2 cellular contexts compared by ENCODE assay signal in the genomic region with DNA sequence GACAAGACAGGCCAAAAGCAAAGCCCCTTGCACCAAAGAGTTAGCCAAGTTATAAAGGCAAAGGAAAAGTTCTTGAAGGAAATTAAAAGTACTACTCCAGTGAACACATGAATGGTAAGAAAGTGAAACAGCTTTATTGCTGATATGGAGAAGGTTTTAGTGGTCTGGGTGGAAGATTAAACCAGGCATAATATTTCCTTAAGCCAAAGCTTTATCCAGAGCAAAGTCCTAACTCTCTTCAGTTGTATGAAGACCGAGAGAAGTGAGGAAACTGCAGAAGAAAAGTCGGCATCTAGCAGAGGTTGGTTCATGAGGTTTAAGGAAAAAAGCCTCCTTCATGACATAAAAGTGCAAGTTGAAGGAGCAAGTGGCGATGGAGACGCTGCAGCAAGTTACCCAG.
TF ChIP-seq lines count a peak whose summit lies in the region.

No MANE protein-coding gene starts in this region.

TF ChIP-seq in GM23338, 12 proteins besides CTCF, POLR2A, EP300 and RAD21 (continues in another document):
- TF ChIP-seq EZH2phosphoT487 (IDR thresholded peaks at IDR 0.05; ENCODE audit: unreplicated experiment) (no peak), ZNF331 (CRISPR knock-in tag; IDR thresholded peaks at IDR 0.05; ENCODE audit: low read depth) (no peak), ZNF114 (CRISPR knock-in tag; IDR thresholded peaks at IDR 0.05) (no peak), STAT1 (IDR thresholded peaks at IDR 0.05; ENCODE audit: unreplicated experiment) (no peak), POLR2AphosphoS5 (IDR thresholded peaks at IDR 0.05; ENCODE audit: low read depth) (no peak), JUNB (IDR thresholded peaks at IDR 0.05; ENCODE audit: unreplicated experiment) (no peak), CREB1 (CRISPR knock-in tag; IDR thresholded peaks at IDR 0.05; ENCODE audit: low read depth) (no peak)
- TF ChIP-seq, protein P1, sequence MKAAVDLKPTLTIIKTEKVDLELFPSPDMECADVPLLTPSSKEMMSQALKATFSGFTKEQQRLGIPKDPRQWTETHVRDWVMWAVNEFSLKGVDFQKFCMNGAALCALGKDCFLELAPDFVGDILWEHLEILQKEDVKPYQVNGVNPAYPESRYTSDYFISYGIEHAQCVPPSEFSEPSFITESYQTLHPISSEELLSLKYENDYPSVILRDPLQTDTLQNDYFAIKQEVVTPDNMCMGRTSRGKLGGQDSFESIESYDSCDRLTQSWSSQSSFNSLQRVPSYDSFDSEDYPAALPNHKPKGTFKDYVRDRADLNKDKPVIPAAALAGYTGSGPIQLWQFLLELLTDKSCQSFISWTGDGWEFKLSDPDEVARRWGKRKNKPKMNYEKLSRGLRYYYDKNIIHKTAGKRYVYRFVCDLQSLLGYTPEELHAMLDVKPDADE (IDR thresholded peaks at IDR 0.05), result no peak
- TF ChIP-seq, protein P2, sequence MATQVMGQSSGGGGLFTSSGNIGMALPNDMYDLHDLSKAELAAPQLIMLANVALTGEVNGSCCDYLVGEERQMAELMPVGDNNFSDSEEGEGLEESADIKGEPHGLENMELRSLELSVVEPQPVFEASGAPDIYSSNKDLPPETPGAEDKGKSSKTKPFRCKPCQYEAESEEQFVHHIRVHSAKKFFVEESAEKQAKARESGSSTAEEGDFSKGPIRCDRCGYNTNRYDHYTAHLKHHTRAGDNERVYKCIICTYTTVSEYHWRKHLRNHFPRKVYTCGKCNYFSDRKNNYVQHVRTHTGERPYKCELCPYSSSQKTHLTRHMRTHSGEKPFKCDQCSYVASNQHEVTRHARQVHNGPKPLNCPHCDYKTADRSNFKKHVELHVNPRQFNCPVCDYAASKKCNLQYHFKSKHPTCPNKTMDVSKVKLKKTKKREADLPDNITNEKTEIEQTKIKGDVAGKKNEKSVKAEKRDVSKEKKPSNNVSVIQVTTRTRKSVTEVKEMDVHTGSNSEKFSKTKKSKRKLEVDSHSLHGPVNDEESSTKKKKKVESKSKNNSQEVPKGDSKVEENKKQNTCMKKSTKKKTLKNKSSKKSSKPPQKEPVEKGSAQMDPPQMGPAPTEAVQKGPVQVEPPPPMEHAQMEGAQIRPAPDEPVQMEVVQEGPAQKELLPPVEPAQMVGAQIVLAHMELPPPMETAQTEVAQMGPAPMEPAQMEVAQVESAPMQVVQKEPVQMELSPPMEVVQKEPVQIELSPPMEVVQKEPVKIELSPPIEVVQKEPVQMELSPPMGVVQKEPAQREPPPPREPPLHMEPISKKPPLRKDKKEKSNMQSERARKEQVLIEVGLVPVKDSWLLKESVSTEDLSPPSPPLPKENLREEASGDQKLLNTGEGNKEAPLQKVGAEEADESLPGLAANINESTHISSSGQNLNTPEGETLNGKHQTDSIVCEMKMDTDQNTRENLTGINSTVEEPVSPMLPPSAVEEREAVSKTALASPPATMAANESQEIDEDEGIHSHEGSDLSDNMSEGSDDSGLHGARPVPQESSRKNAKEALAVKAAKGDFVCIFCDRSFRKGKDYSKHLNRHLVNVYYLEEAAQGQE (IDR thresholded peaks at IDR 0.05; ENCODE audit: unreplicated experiment), result no peak
- TF ChIP-seq, protein P3, sequence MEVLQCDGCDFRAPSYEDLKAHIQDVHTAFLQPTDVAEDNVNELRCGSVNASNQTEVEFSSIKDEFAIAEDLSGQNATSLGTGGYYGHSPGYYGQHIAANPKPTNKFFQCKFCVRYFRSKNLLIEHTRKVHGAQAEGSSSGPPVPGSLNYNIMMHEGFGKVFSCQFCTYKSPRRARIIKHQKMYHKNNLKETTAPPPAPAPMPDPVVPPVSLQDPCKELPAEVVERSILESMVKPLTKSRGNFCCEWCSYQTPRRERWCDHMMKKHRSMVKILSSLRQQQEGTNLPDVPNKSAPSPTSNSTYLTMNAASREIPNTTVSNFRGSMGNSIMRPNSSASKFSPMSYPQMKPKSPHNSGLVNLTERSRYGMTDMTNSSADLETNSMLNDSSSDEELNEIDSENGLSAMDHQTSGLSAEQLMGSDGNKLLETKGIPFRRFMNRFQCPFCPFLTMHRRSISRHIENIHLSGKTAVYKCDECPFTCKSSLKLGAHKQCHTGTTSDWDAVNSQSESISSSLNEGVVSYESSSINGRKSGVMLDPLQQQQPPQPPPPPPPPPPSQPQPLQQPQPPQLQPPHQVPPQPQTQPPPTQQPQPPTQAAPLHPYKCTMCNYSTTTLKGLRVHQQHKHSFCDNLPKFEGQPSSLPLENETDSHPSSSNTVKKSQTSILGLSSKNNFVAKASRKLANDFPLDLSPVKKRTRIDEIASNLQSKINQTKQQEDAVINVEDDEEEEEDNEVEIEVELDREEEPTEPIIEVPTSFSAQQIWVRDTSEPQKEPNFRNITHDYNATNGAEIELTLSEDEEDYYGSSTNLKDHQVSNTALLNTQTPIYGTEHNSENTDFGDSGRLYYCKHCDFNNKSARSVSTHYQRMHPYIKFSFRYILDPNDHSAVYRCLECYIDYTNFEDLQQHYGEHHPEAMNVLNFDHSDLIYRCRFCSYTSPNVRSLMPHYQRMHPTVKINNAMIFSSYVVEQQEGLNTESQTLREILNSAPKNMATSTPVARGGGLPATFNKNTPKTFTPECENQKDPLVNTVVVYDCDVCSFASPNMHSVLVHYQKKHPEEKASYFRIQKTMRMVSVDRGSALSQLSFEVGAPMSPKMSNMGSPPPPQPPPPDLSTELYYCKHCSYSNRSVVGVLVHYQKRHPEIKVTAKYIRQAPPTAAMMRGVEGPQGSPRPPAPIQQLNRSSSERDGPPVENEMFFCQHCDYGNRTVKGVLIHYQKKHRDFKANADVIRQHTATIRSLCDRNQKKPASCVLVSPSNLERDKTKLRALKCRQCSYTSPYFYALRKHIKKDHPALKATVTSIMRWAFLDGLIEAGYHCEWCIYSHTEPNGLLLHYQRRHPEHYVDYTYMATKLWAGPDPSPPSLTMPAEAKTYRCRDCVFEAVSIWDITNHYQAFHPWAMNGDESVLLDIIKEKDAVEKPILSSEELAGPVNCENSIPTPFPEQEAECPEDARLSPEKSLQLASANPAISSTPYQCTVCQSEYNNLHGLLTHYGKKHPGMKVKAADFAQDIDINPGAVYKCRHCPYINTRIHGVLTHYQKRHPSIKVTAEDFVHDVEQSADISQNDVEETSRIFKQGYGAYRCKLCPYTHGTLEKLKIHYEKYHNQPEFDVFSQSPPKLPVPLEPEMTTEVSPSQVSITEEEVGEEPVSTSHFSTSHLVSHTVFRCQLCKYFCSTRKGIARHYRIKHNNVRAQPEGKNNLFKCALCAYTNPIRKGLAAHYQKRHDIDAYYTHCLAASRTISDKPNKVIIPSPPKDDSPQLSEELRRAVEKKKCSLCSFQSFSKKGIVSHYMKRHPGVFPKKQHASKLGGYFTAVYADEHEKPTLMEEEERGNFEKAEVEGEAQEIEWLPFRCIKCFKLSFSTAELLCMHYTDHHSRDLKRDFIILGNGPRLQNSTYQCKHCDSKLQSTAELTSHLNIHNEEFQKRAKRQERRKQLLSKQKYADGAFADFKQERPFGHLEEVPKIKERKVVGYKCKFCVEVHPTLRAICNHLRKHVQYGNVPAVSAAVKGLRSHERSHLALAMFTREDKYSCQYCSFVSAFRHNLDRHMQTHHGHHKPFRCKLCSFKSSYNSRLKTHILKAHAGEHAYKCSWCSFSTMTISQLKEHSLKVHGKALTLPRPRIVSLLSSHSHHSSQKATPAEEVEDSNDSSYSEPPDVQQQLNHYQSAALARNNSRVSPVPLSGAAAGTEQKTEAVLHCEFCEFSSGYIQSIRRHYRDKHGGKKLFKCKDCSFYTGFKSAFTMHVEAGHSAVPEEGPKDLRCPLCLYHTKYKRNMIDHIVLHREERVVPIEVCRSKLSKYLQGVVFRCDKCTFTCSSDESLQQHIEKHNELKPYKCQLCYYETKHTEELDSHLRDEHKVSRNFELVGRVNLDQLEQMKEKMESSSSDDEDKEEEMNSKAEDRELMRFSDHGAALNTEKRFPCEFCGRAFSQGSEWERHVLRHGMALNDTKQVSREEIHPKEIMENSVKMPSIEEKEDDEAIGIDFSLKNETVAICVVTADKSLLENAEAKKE (CRISPR knock-in tag; IDR thresholded peaks at IDR 0.05), result no peak

TF ChIP-seq in K562, 482 proteins besides CTCF, POLR2A, EP300 and RAD21:
- TF ChIP-seq, protein P4, sequence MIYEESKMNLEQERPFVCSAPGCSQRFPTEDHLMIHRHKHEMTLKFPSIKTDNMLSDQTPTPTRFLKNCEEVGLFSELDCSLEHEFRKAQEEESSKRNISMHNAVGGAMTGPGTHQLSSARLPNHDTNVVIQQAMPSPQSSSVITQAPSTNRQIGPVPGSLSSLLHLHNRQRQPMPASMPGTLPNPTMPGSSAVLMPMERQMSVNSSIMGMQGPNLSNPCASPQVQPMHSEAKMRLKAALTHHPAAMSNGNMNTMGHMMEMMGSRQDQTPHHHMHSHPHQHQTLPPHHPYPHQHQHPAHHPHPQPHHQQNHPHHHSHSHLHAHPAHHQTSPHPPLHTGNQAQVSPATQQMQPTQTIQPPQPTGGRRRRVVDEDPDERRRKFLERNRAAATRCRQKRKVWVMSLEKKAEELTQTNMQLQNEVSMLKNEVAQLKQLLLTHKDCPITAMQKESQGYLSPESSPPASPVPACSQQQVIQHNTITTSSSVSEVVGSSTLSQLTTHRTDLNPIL (CRISPR knock-in tag; IDR thresholded peaks at IDR 0.05), result no peak
- TF ChIP-seq, protein P5, sequence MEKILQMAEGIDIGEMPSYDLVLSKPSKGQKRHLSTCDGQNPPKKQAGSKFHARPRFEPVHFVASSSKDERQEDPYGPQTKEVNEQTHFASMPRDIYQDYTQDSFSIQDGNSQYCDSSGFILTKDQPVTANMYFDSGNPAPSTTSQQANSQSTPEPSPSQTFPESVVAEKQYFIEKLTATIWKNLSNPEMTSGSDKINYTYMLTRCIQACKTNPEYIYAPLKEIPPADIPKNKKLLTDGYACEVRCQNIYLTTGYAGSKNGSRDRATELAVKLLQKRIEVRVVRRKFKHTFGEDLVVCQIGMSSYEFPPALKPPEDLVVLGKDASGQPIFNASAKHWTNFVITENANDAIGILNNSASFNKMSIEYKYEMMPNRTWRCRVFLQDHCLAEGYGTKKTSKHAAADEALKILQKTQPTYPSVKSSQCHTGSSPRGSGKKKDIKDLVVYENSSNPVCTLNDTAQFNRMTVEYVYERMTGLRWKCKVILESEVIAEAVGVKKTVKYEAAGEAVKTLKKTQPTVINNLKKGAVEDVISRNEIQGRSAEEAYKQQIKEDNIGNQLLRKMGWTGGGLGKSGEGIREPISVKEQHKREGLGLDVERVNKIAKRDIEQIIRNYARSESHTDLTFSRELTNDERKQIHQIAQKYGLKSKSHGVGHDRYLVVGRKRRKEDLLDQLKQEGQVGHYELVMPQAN (IDR thresholded peaks at IDR 0.05; ENCODE audit: borderline replicate concordance), result no peak
